ENCODE assay signal across 8 cellular contexts in genomic region chr1:5992814-5993552, GRCh38. TPM values are rescaled to one million over a fixed set of nuclear protein-coding genes. Genes with fewer than 3 reads are reported as not detected.
DNase-seq lines count a peak whose midpoint lies in the region; TF ChIP-seq lines count a peak whose summit lies in the region.

No MANE protein-coding gene starts in this region.

- peak overlapping the region; percentile 86 for H3K4me3 Mint-ChIP-seq in activated CD4-positive, alpha-beta memory T cell treated with anti-CD3 and anti-CD28 coated beads for 36 hours

- H3K9me3 Mint-ChIP-seq in activated CD4-positive, alpha-beta memory T cell treated with anti-CD3 and anti-CD28 coated beads for 36 hours, result no peaks in the 10 kb centered on the region

- POLR2A ChIA-PET in activated CD4-positive, alpha-beta memory T cell treated with anti-CD3 and anti-CD28 coated beads for 36 hours (lab: Charles Lee), result interaction anchor here (2.5 kb wide), 1 partner anchor 33 kb away, joined by 41 read pairs; no protein-coding TSS in a partner anchor

- DNase-seq in NCI-H1417 (lab: John Stamatoyannopoulos, UW), result peak; percentile 58 to 92 (median 65)
- DNase-seq in NCI-H1417 treated with DMSO at 0.1 percent for 48 hours (lab: John Stamatoyannopoulos, UW), result no peak
- peak; percentile 54 for DNase-seq in HuH-7 (ENCODE audit: low spot score)
- DNase-seq in activated CD4-positive, alpha-beta memory T cell treated with anti-CD3 and anti-CD28 coated beads for 36 hours, result peak; percentile 41
- DNase-seq in glomerular visceral epithelial cell (ENCODE audit: extremely low spot score), result peak; percentile 38
- DNase-seq in retinal pigment epithelial cell (ENCODE audit: low read depth), result no peak
- DNase-seq in Ammon's horn (ENCODE audit: low spot score), result no peak
- no peak for DNase-seq in retina

- H3K4me3 ChIP-seq in retinal pigment epithelial cell (ENCODE audit: low read length), result peak overlapping the region; percentile 59

- no peaks in the 10 kb centered on the region for H3K27me3 Mint-ChIP-seq in activated CD4-positive, alpha-beta memory T cell treated with anti-CD3 and anti-CD28 coated beads for 36 hours

- H3K4me1 Mint-ChIP-seq in activated CD4-positive, alpha-beta memory T cell treated with anti-CD3 and anti-CD28 coated beads for 36 hours (ENCODE audit: low read depth), result peaks cover 21% of the 10 kb centered on the region

- peaks cover 4% of the 10 kb centered on the region for H3K36me3 Mint-ChIP-seq in activated CD4-positive, alpha-beta memory T cell treated with anti-CD3 and anti-CD28 coated beads for 36 hours

- intact Hi-C loops in activated CD4-positive, alpha-beta memory T cell treated with anti-CD3 and anti-CD28 coated beads for 36 hours (cut with micrococcal nuclease), result loop anchor here (1.0 to 10.0 kb wide), 6 partner anchors 34 to 792 kb away; partner anchors contain the start of genes ACOT7, CAMTA1, KLHL21 and RPL22

- CTCF ChIA-PET in activated CD4-positive, alpha-beta memory T cell treated with anti-CD3 and anti-CD28 coated beads for 36 hours (lab: Charles Lee), result interaction anchor here (0.6 to 1.9 kb wide), 5 partner anchors 32 to 41 kb away, joined by 3 to 9 read pairs (median 3); no protein-coding TSS in a partner anchor

- TF ChIP-seq CTCF in retinal pigment epithelial cell (conservative IDR thresholded peaks at IDR 0.05; ENCODE audit: low read depth, low read length), result no peak

- H3K27ac Mint-ChIP-seq in activated CD4-positive, alpha-beta memory T cell treated with anti-CD3 and anti-CD28 coated beads for 36 hours, result peak overlapping the region; percentile 88

RNA-seq across cellular contexts. Expression of gene NPHP4, which starts 0.8 kb away (rescaled TPM):
- 10 to 100 TPM; 14.0 to 14.6 TPM for total RNA-seq in activated CD4-positive, alpha-beta memory T cell treated with anti-CD3 and anti-CD28 coated beads for 36 hours

RNA-seq across cellular contexts. Expression of gene KCNAB2, which starts 52.7 kb away (rescaled TPM):
- 100 to 1,000 TPM; 196 to 202 TPM for total RNA-seq in activated CD4-positive, alpha-beta memory T cell treated with anti-CD3 and anti-CD28 coated beads for 36 hours

Comparison
In these comparisons a context has a peak if more than half of its experiments do, and no peak if none do; other contexts are left out.
1. DNase-seq: peak in NCI-H1417 (3 of 3), HuH-7 (single experiment), activated CD4-positive, alpha-beta memory T cell treated with anti-CD3 and anti-CD28 coated beads for 36 hours (single experiment) and glomerular visceral epithelial cell (single experiment); none in NCI-H1417 treated with DMSO at 0.1 percent for 48 hours (single experiment), retinal pigment epithelial cell (single experiment), Ammon's horn (single experiment) and retina (single experiment).